Comparison of ENCODE assay signal across 10 cellular contexts in genomic region chr1:19435181-19435580, GRCh38. TPM values are rescaled to one million over a fixed set of nuclear protein-coding genes. Genes with fewer than 3 reads are reported as not detected.
DNase-seq lines count a peak whose midpoint lies in the region; ATAC-seq, FAIRE-seq and TF ChIP-seq lines count a peak whose summit lies in the region.
"Had no signal": no experiment of that assay in that cellular context is flagged by ENCODE, and none has a peak within 500 bp of the region (broad histone marks: within the 10 kb centered on the region; RNA-seq: fewer than 3 reads in every experiment).

No MANE protein-coding gene starts in this region.

- TF ChIP-seq EP300 in HepG2 (IDR thresholded peaks at IDR 0.05; ENCODE audit: low read depth in 2 of 2, low read length in 2 of 2) (no peak), HepG2 (CRISPR knock-in tag; IDR thresholded peaks at IDR 0.05; ENCODE audit: borderline replicate concordance) (no peak)

- POLR2A ChIA-PET in HepG2 (lab: Yijun Ruan, JAX) = no interaction called here

- H3K36me3 ChIP-seq in HepG2 (replicated peaks in 1 of 2; ENCODE audit: control insufficient read depth in 1 of 2, insufficient read depth in 2 of 2, low read length in 2 of 2) = peaks cover 0 to 3% of the 10 kb centered on the region in 2 experiments; a peak in 2 of 5 replicates

- H3K27ac ChIP-seq in HepG2 (ENCODE audit: extremely low read length, insufficient read depth, low read length) = no peak overlapping the region

- DNase-seq in KBM-7 (peak; percentile 60), amniotic epithelial cell (ENCODE audit: low read depth) (peak; percentile 90), HepG2 (ENCODE audit: low spot score) (no peak), superior temporal gyrus (ENCODE audit: extremely low spot score) (peak; percentile 74), foreskin melanocyte (no peak), occipital lobe (lab: John Stamatoyannopoulos, UW) (no peak), HUDEP-2 (lab: John Stamatoyannopoulos, UW; ENCODE audit: unreplicated experiment in 76 of 76) (no peak)
- DNase-seq: stimulated activated naive CD4-positive, alpha-beta T cell treated with Interleukin-2 at 50 U/mL for 16 hours had no signal

- no peak for TF ChIP-seq POLR2A in HepG2 (IDR thresholded peaks at IDR 0.05; ENCODE audit: insufficient read depth in 1 of 2, low read depth in 2 of 2, low read length in 2 of 2)

- peaks cover 89% of the 10 kb centered on the region for H3K4me1 ChIP-seq in HepG2 (ENCODE audit: insufficient read depth, low read length)

- ATAC-seq in HepG2 (no peak), GM19467 (IDR thresholded peaks at IDR 0.05; ENCODE audit: unreplicated experiment) (no peak)

- no peak for FAIRE-seq in HepG2 (lab: Jason Lieb, UNC)

- H3K79me2 ChIP-seq in HepG2 (ENCODE audit: insufficient read depth, low read length) = peaks cover 80% of the 10 kb centered on the region

- intact Hi-C loops in HepG2 (cut with micrococcal nuclease; ENCODE audit: unreplicated experiment) = no loop called here

- H2AFZ ChIP-seq in HepG2 (ENCODE audit: low read length) = no peak overlapping the region

- no peak overlapping the region for H3K9ac ChIP-seq in HepG2 (ENCODE audit: insufficient read depth, low read depth, low read length)

- no peak overlapping the region for H3K4me3 ChIP-seq in HepG2 (replicated peaks in 1 of 3; ENCODE audit: insufficient read depth in 1 of 3, low read depth in 2 of 3, low read length in 3 of 3)
- H3K4me3 ChIP-seq: lung had no signal

- 91% methylated on average over 4 of the region's 4 CpGs for WGBS in HepG2 (ENCODE audit: low lambda C conversion rate)

- no peak overlapping the region for H3K4me2 ChIP-seq in HepG2 (ENCODE audit: low read depth, low read length)

- CTCF ChIA-PET in HepG2 (lab: Yijun Ruan, JAX; ENCODE audit: low intra/inter-chr PET ratio, low total read pairs) = no interaction called here

- H4K20me1 ChIP-seq in HepG2 (ENCODE audit: insufficient read depth, low read length) = peaks cover 4% of the 10 kb centered on the region

- no peak for TF ChIP-seq CTCF in HepG2 (CRISPR knock-in tag; IDR thresholded peaks at IDR 0.05)

- in situ Hi-C loops in KBM-7 (cut with MboI; ENCODE audit: low pct_unique_long_range_greater_than_20kb, low sequenced_read_pairs) (no loop called here), HepG2 (cut with HindIII; ENCODE audit: extremely low pct_ligation_motif_present, low pct_unique_long_range_greater_than_20kb) (no loop called here)

- BruUV-seq in HepG2 (replicated peaks; lab: Mats Ljungman, UMichigan) = no TSS peak

- TF ChIP-seq RAD21 in HepG2 (CRISPR knock-in tag; IDR thresholded peaks at IDR 0.05) = no peak

- no peaks in the 10 kb centered on the region for H3K27me3 ChIP-seq in HepG2 (ENCODE audit: control insufficient read depth in 1 of 2, insufficient read depth in 2 of 2, low read length in 2 of 2)

- H3K9me3 ChIP-seq in HepG2 (ENCODE audit: low read length) = no peaks in the 10 kb centered on the region

TF ChIP-seq in HepG2, 621 proteins besides CTCF, POLR2A, EP300 and RAD21:
- TF ChIP-seq, protein P1, sequence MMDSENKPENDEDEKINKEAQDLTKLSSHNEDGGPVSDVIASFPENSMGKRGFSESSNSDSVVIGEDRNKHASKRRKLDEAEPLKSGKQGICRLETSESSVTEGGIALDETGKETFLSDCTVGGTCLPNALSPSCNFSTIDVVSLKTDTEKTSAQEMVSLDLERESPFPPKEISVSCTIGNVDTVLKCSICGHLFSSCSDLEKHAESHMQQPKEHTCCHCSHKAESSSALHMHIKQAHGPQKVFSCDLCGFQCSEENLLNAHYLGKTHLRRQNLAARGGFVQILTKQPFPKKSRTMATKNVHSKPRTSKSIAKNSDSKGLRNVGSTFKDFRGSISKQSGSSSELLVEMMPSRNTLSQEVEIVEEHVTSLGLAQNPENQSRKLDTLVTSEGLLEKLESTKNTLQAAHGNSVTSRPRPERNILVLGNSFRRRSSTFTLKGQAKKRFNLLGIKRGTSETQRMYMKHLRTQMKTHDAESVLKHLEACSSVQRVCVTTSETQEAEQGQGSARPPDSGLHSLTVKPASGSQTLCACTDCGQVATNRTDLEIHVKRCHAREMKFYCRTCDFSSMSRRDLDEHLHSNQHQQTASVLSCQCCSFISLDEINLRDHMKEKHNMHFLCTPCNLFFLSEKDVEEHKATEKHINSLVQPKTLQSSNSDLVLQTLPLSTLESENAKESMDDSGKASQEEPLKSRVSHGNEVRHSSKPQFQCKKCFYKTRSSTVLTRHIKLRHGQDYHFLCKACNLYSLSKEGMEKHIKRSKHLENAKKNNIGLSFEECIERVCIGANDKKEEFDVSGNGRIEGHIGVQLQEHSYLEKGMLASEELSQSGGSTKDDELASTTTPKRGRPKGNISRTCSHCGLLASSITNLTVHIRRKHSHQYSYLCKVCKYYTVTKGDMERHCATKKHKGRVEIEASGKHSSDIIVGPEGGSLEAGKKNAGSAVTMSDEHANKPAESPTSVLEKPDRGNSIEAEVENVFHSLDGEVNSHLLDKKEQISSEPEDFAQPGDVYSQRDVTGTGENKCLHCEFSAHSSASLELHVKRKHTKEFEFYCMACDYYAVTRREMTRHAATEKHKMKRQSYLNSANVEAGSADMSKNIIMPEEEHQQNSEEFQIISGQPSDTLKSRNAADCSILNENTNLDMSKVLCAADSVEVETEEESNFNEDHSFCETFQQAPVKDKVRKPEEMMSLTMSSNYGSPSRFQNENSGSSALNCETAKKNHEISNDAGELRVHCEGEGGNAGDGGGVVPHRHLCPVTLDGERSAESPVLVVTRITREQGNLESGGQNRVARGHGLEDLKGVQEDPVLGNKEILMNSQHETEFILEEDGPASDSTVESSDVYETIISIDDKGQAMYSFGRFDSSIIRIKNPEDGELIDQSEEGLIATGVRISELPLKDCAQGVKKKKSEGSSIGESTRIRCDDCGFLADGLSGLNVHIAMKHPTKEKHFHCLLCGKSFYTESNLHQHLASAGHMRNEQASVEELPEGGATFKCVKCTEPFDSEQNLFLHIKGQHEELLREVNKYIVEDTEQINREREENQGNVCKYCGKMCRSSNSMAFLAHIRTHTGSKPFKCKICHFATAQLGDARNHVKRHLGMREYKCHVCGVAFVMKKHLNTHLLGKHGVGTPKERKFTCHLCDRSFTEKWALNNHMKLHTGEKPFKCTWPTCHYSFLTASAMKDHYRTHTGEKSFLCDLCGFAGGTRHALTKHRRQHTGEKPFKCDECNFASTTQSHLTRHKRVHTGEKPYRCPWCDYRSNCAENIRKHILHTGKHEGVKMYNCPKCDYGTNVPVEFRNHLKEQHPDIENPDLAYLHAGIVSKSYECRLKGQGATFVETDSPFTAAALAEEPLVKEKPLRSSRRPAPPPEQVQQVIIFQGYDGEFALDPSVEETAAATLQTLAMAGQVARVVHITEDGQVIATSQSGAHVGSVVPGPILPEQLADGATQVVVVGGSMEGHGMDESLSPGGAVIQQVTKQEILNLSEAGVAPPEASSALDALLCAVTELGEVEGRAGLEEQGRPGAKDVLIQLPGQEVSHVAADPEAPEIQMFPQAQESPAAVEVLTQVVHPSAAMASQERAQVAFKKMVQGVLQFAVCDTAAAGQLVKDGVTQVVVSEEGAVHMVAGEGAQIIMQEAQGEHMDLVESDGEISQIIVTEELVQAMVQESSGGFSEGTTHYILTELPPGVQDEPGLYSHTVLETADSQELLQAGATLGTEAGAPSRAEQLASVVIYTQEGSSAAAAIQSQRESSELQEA (CRISPR knock-in tag; IDR thresholded peaks at IDR 0.05; ENCODE audit: not compliant biosample characterization) = no peak
- no peak for TF ChIP-seq HNF4A (CRISPR knock-in tag; IDR thresholded peaks at IDR 0.05)
- no peak for TF ChIP-seq REL (CRISPR knock-in tag; conservative IDR thresholded peaks at IDR 0.05)
- peak; percentile 50 for TF ChIP-seq CEBPB (IDR thresholded peaks at IDR 0.05; ENCODE audit: borderline replicate concordance, low read depth, low read length)

RNA-seq across cellular contexts. Expression of gene CAPZB, which starts 50.2 kb away (rescaled TPM):
- total RNA-seq in HepG2 (2016; rRNA removed; fragmentation: Illumina TruSeq; extraction: Trizol) = 58.9 and 84.1 TPM in 2 replicates
- total RNA-seq in HepG2 (2016; cell fraction: cytosol; rRNA removed; fragmentation: Illumina TruSeq; extraction: Trizol; ENCODE audit: low read depth) = 24.5 and 25.6 TPM in 2 replicates
- 61.9 and 68.4 TPM in 2 replicates for total RNA-seq in HepG2 (2016; cell fraction: insoluble cytoplasmic fraction; rRNA removed; fragmentation: Illumina TruSeq; extraction: Trizol)
- total RNA-seq in HepG2 (2016; cell fraction: membrane; rRNA removed; fragmentation: Illumina TruSeq; extraction: Trizol) = 41.5 and 44.2 TPM in 2 replicates
- 33.6 and 37.1 TPM in 2 replicates for total RNA-seq in HepG2 (2016; cell fraction: nucleus; rRNA removed; fragmentation: Illumina TruSeq; extraction: Trizol)
- 68.8 and 76.9 TPM in 2 replicates for polyA plus RNA-seq in HepG2 (2011; rRNA removed)
- polyA plus RNA-seq in HepG2 (2011; cell fraction: cytosol; rRNA removed) = 107 and 113 TPM in 2 replicates
- polyA plus RNA-seq in HepG2 (2011; cell fraction: nucleus; rRNA removed) = 34.6 and 35.9 TPM in 2 replicates
- polyA plus RNA-seq in HepG2 (2012) = 142 and 153 TPM in 2 replicates
- polyA plus RNA-seq in HepG2 (2016; cell fraction: cytosol; fragmentation: Illumina TruSeq; extraction: Trizol; ENCODE audit: low read depth) = 87.3 and 97.7 TPM in 2 replicates
- polyA plus RNA-seq in HepG2 (2016; cell fraction: insoluble cytoplasmic fraction; fragmentation: Illumina TruSeq; extraction: Trizol; ENCODE audit: low read depth) = 211 and 248 TPM in 2 replicates
- 103 and 116 TPM in 2 replicates for polyA plus RNA-seq in HepG2 (2016; cell fraction: membrane; fragmentation: Illumina TruSeq; extraction: Trizol; ENCODE audit: low read depth)
- polyA plus RNA-seq in HepG2 (2016; cell fraction: nucleus; fragmentation: Illumina TruSeq; extraction: Trizol; ENCODE audit: insufficient read depth, low read depth) = 131 and 139 TPM in 2 replicates
- polyA minus RNA-seq in HepG2 (2011; rRNA and poly(A)+ RNA removed; ENCODE audit: low replicate concordance) = 37.1 and 54.9 TPM in 2 replicates
- 49.6 and 56.8 TPM in 2 replicates for polyA minus RNA-seq in HepG2 (2011; cell fraction: cytosol; rRNA and poly(A)+ RNA removed)
- polyA minus RNA-seq in HepG2 (2011; cell fraction: nucleus; rRNA and poly(A)+ RNA removed) = 19.3 and 21.5 TPM in 2 replicates
- 38.4 TPM for total RNA-seq in occipital lobe

Comparison
In these comparisons a context has a peak if more than half of its experiments do, and no peak if none do; other contexts are left out.
1. DNase-seq: peak in KBM-7 (single experiment), amniotic epithelial cell (single experiment) and superior temporal gyrus (single experiment); none in HepG2 (single experiment), foreskin melanocyte (single experiment), occipital lobe (single experiment) and HUDEP-2 (0 of 76).